In the genomic region with DNA sequence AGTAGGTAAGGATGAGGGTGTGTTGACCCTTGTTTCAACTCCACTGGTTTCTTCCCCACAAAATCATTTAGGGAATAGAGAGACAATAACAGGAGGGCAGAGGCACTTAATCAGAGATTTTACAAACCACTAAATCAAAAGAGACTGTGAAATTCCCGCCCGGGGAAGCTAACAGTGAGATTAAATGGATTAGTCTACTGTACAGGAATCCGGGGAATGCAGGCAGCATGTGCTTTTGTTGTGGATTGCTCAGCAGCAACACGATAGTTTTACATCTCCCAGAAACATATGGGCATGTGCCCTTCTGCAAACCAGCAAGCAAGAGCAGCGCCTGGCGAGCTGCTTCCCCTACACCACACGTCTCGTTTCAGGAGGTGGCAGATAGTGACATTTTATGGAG, we compare ENCODE assay signal across 1 cellular context.
TF ChIP-seq lines count a peak whose summit lies in the region.

No MANE protein-coding gene starts in this region.

TF ChIP-seq in HEK293, 187 proteins besides CTCF, POLR2A, EP300 and RAD21 (continued from another document):
- no peak for TF ChIP-seq PBX3 (CRISPR knock-in tag; IDR thresholded peaks at IDR 0.05)
- TF ChIP-seq ZNF747 (tag by site-specific recombination; IDR thresholded peaks at IDR 0.05) = no peak
- no peak for TF ChIP-seq ZNF776 (tag by site-specific recombination; IDR thresholded peaks at IDR 0.05; ENCODE audit: borderline replicate concordance)
- TF ChIP-seq ZXDB (tag by site-specific recombination; IDR thresholded peaks at IDR 0.05) = 0 out of 2 replicates have a peak, but pooled peaks have one; percentile 21
- TF ChIP-seq, protein P1, sequence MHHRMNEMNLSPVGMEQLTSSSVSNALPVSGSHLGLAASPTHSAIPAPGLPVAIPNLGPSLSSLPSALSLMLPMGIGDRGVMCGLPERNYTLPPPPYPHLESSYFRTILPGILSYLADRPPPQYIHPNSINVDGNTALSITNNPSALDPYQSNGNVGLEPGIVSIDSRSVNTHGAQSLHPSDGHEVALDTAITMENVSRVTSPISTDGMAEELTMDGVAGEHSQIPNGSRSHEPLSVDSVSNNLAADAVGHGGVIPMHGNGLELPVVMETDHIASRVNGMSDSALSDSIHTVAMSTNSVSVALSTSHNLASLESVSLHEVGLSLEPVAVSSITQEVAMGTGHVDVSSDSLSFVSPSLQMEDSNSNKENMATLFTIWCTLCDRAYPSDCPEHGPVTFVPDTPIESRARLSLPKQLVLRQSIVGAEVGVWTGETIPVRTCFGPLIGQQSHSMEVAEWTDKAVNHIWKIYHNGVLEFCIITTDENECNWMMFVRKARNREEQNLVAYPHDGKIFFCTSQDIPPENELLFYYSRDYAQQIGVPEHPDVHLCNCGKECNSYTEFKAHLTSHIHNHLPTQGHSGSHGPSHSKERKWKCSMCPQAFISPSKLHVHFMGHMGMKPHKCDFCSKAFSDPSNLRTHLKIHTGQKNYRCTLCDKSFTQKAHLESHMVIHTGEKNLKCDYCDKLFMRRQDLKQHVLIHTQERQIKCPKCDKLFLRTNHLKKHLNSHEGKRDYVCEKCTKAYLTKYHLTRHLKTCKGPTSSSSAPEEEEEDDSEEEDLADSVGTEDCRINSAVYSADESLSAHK (tag by site-specific recombination; IDR thresholded peaks at IDR 0.05) = no peak
- no peak for TF ChIP-seq ZBTB17 (tag by site-specific recombination; IDR thresholded peaks at IDR 0.05)
- TF ChIP-seq SP7 (tag by site-specific recombination; IDR thresholded peaks at IDR 0.05) = peak; percentile 48; the same call in 1 of the 2 replicates
- no peak for TF ChIP-seq BCL6B (tag by site-specific recombination; IDR thresholded peaks at IDR 0.05)
- peak; percentile 78 for TF ChIP-seq PRDM10 (tag by site-specific recombination; IDR thresholded peaks at IDR 0.05)
